Comparison of ENCODE assay signal across 18 cellular contexts in genomic region chr1:160780398-160780755, GRCh38. TPM values are rescaled to one million over a fixed set of nuclear protein-coding genes. Genes with fewer than 3 reads are reported as not detected.
DNase-seq lines count a peak whose midpoint lies in the region; ATAC-seq and TF ChIP-seq lines count a peak whose summit lies in the region.
"Had no signal": no experiment of that assay in that cellular context is flagged by ENCODE, and none has a peak within 500 bp of the region (broad histone marks: within the 10 kb centered on the region; RNA-seq: fewer than 3 reads in every experiment).

No MANE protein-coding gene starts in this region.

- no peak for TF ChIP-seq POLR2A in right lobe of liver (IDR thresholded peaks at IDR 0.05)

- H3K4me1 ChIP-seq in right lobe of liver = no peaks in the 10 kb centered on the region
- H3K4me1 ChIP-seq: SJCRH30 had no signal

- no peak overlapping the region for H3K27ac ChIP-seq in right lobe of liver
- H3K27ac ChIP-seq: SJCRH30 had no signal

- H3K9me3 Mint-ChIP-seq in CD14-positive monocyte (no peaks in the 10 kb centered on the region), IgD-negative memory B cell (no peaks in the 10 kb centered on the region), naive B cell (no peaks in the 10 kb centered on the region)
- H3K9me3 Mint-ChIP-seq: T-cell had no signal

- H3K36me3 ChIP-seq in right lobe of liver = no peaks in the 10 kb centered on the region
- H3K36me3 ChIP-seq: BLaER1 treated with 17β-estradiol and CSF1 and Interleukin-3, amounts not matched to agents 10 nM and 100 nM; SJCRH30 had no signal

- WGBS in right lobe of liver (ENCODE audit: insufficient coverage, low coverage, low lambda C conversion rate, missing lambda C conversion rate) = 40% methylated on average over 1 of the region's 2 CpGs

- H3K9me3 ChIP-seq in right lobe of liver = no peaks in the 10 kb centered on the region
- H3K9me3 ChIP-seq: BLaER1 treated with 17β-estradiol and CSF1 and Interleukin-3, amounts not matched to agents 10 nM and 100 nM; SJCRH30 had no signal

- no peak overlapping the region for H3K27ac Mint-ChIP-seq in CD14-positive monocyte
- H3K27ac Mint-ChIP-seq in IgD-negative memory B cell = peak overlapping the region in 2 of 3 donors; percentile 16 to 85
- H3K27ac Mint-ChIP-seq in naive B cell = peak overlapping the region; percentile 19 to 99 (median 62)
- H3K27ac Mint-ChIP-seq: GM23338, T-cell had no signal

- H3K4me3 ChIP-seq in epithelial cell of esophagus (ENCODE audit: low read length) (no peak overlapping the region), right lobe of liver (no peak overlapping the region)
- H3K4me3 ChIP-seq: BLaER1 treated with 17β-estradiol and CSF1 and Interleukin-3, amounts not matched to agents 10 nM and 100 nM; GM23338; SJCRH30 had no signal

- ATAC-seq in naive B cell (ENCODE audit: low read depth in 2 of 2) (no peak), right lobe of liver (no peak)

- H3K27me3 Mint-ChIP-seq in CD14-positive monocyte (ENCODE audit: low read depth in 3 of 3) = no peaks in the 10 kb centered on the region
- no peaks in the 10 kb centered on the region for H3K27me3 Mint-ChIP-seq in IgD-negative memory B cell
- no peaks in the 10 kb centered on the region for H3K27me3 Mint-ChIP-seq in naive B cell
- H3K27me3 Mint-ChIP-seq: T-cell had no signal

- H3K4me1 Mint-ChIP-seq in CD14-positive monocyte (peaks cover 27% of the 10 kb centered on the region), IgD-negative memory B cell (peaks cover 29 to 46% (median 42%) of the 10 kb centered on the region in 3 donors), naive B cell (peaks cover 37 to 75% (median 52%) of the 10 kb centered on the region in 3 donors)
- H3K4me1 Mint-ChIP-seq: GM23338 had no signal

- DNase-seq in CD14-positive monocyte (ENCODE audit: low spot score) (no peak), epithelial cell of esophagus (ENCODE audit: low read depth) (peak; percentile 40), naive B cell (no peak), NOMO-1 treated with DMSO at 0.1 percent for 48 hours (lab: John Stamatoyannopoulos, UW; ENCODE audit: unreplicated experiment) (no peak), NCI-H128 (lab: John Stamatoyannopoulos, UW; ENCODE audit: unreplicated experiment) (no peak), right lobe of liver (no peak)
- DNase-seq in activated effector memory CD4-positive, alpha-beta T cell treated with anti-CD3 and anti-CD28 coated beads, Interleukin-2, amount 50 U/mL, for 16 hours = no peak
- DNase-seq: MM.1S, NCI-H1417 treated with DMSO at 0.1 percent for 48 hours, NCI-H2029, NCI-H2171 treated with DMSO at 0.1 percent for 48 hours, NCI-H774 had no signal

- H3K27me3 ChIP-seq in right lobe of liver = no peaks in the 10 kb centered on the region
- H3K27me3 ChIP-seq: BLaER1 treated with 17β-estradiol and CSF1 and Interleukin-3, amounts not matched to agents 10 nM and 100 nM; SJCRH30 had no signal

- no peak overlapping the region for H3K4me3 Mint-ChIP-seq in CD14-positive monocyte
- no peak overlapping the region for H3K4me3 Mint-ChIP-seq in IgD-negative memory B cell
- H3K4me3 Mint-ChIP-seq in naive B cell = no peak overlapping the region
- H3K4me3 Mint-ChIP-seq: GM23338, T-cell had no signal

- TF ChIP-seq CTCF in CD14-positive monocyte (IDR thresholded peaks at IDR 0.05) = peak; percentile 4
- no peak for TF ChIP-seq CTCF in epithelial cell of esophagus (IDR thresholded peaks at IDR 0.05; ENCODE audit: insufficient read depth, low read depth, low read length, missing control alignments)
- TF ChIP-seq CTCF in right lobe of liver (IDR thresholded peaks at IDR 0.05) = no peak

- intact Hi-C loops in CD14-positive monocyte (cut with micrococcal nuclease) (no loop called here), right lobe of liver (cut with DNase I) (no loop called here)

- H3K36me3 Mint-ChIP-seq in CD14-positive monocyte (no peaks in the 10 kb centered on the region), IgD-negative memory B cell (no peaks in the 10 kb centered on the region), naive B cell (no peaks in the 10 kb centered on the region)
- H3K36me3 Mint-ChIP-seq: T-cell had no signal

RNA-seq across cellular contexts. Expression of gene LY9, which starts 15.6 kb away (rescaled TPM):
- polyA plus RNA-seq in CD14-positive monocyte (1 to 10 TPM; 1.4 to 2.7 TPM), IgD-negative memory B cell (158 TPM), naive B cell (ENCODE audit: low read depth in 6 of 6) (100 to 1,000 TPM; 143 to 230 (median 167) TPM)
- total RNA-seq in right lobe of liver = 1 to 10 TPM in 1 of 6 experiments, under 1 TPM in 4, not detected in 1; 0.11 to 1.3 (median 0.37) TPM
- total RNA-seq: GM23338, NCI-H460, SJCRH30 had no signal
- polyA plus RNA-seq: GM23338 had no signal

RNA-seq across cellular contexts. Expression of gene SLAMF7, which starts 41.3 kb away (rescaled TPM):
- polyA plus RNA-seq in CD14-positive monocyte (10 to 100 TPM; 15.8 to 16.0 TPM), IgD-negative memory B cell (26.8 TPM), naive B cell (ENCODE audit: low read depth in 6 of 6) (1 to 10 TPM in 5 of 6 donors, not detected in 1; 1.2 to 5.3 (median 3.0) TPM)
- total RNA-seq in right lobe of liver = 1 to 10 TPM in 3 of 6 experiments, under 1 TPM in 3; 0.74 to 5.2 (median 0.99) TPM
- total RNA-seq: GM23338, NCI-H460, SJCRH30 had no signal

Comparison
In these comparisons a context has a peak if more than half of its experiments do, and no peak if none do; other contexts are left out.
1. H3K27ac Mint-ChIP-seq: peak in IgD-negative memory B cell (2 of 3) and naive B cell (6 of 6); none in CD14-positive monocyte (0 of 7).
2. RNA of gene LY9, which starts 15.6 kb away (polyA plus RNA-seq): 143 to 230 TPM in naive B cell and 158 TPM in IgD-negative memory B cell (single experiment); 1.4 to 2.7 TPM in CD14-positive monocyte; every median in the first group is over 10 times any median in the second.